Comparison of ENCODE assay signal across 20 cellular contexts in the genomic region with DNA sequence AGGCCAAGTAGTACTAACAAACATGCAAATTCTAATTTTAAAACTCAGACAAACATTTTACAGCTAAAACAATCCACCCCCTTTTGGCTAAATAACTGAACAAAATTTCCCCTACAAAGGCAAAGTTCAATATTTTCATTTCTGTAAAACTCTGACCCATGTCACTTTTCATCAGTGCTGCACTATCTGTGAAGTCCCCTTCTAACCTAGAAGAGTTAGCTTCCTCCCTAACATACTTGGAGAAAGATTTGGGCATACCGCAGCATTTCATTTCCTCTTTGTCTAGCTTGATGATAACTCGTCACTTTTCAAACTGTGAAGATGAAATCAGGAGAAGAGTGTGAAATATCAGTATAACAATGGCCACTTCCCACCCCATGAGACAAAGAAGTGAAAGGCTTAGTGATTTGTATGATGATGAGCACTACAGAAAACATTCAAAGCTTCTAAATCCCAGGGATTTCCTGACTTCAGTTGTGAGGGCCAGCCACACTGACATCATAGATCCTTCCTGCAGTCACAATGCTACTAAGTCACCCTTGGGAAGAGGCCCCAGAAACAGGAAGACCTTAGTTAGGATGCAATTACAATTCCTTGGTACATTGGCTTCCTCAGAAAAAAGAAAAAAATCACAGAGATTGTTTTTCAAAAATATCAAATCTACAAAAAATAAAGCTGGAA. TPM values are rescaled to one million over a fixed set of nuclear protein-coding genes. Genes with fewer than 3 reads are reported as not detected.
DNase-seq lines count a peak whose midpoint lies in the region; ATAC-seq, FAIRE-seq and TF ChIP-seq lines count a peak whose summit lies in the region.
"Had no signal": no experiment of that assay in that cellular context is flagged by ENCODE, and none has a peak within 500 bp of the region (broad histone marks: within the 10 kb centered on the region; RNA-seq: fewer than 3 reads in every experiment).

A gene with protein sequence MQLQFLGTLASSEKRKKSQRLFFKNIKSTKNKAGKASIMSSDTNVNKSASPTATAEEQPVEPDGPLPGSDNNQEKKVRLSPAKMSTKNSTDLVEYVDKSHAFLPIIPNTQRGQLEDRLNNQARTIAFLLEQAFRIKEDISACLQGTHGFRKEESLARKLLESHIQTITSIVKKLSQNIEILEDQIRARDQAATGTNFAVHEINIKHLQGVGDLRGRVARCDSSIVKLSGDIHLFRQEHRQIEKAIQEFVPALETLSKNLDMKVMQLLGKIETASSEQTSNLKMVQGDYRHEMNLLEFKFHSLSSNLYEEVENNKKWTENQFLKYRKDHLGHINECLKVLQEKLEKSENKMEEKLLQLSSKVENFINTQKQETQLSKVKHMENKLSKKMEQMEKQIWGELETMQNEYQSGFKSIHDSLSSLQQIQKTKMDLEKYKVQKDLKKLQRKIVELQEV (plus strand): TSS at position 555 of the 681 bp plus-strand sequence. CDS start 24 bp downstream, at position 579.

- H3K4me3 ChIP-seq in ACC112 (ENCODE audit: low read depth, low read length) (no peak within 1 kb of the TSS), astrocyte (ENCODE audit: insufficient read depth, low read depth, low read length) (no peak within 1 kb of the TSS)
- H3K4me3 ChIP-seq: cardiac muscle cell, left lung, skin epidermis had no signal

- peaks cover 0 to 13% (median 8%) of the 10 kb centered on the region in 3 experiments; a peak in 3 of 7 replicates for H3K36me3 Mint-ChIP-seq in H9 (ENCODE audit: insufficient read depth in 1 of 3, low read depth in 3 of 3)
- no peaks in the 10 kb centered on the region for H3K36me3 Mint-ChIP-seq in astrocyte (ENCODE audit: low read depth, unreplicated experiment)
- peaks cover 31% of the 10 kb centered on the region for H3K36me3 Mint-ChIP-seq in nephron progenitor cell (ENCODE audit: low read depth)
- H3K36me3 Mint-ChIP-seq: activated naive CD8-positive, alpha-beta T cell; stimulated activated memory B cell treated with anti-CD40 and anti-IgM and Interleukin-4, amounts not matched to agents 10 μg/mL and 1 μg/mL and 100 μg/mL, for 72 hours had no signal

- H3K23me2 ChIP-seq in H9 (ENCODE audit: insufficient read length, low read depth, low read length, poor library complexity, severe bottlenecking): no peaks in the 10 kb centered on the region

- no peak within 1 kb of the TSS for H3K23ac ChIP-seq in H9 (ENCODE audit: insufficient read length, low read depth, low read length)

- TF ChIP-seq POLR2A in GM12892 (IDR thresholded peaks at IDR 0.05; ENCODE audit: low read depth, low read length): no peak

- H3K79me2 ChIP-seq in ACC112 (ENCODE audit: control insufficient read depth, insufficient read depth, low read length, unreplicated experiment) (no peaks in the 10 kb centered on the region), H9 (ENCODE audit: insufficient read depth, low read length) (no peaks in the 10 kb centered on the region), astrocyte (ENCODE audit: insufficient read depth, low read length) (no peaks in the 10 kb centered on the region)

- H3K56ac ChIP-seq in H9 (ENCODE audit: insufficient read length, low read depth, low read length): no peak within 1 kb of the TSS

- H3K9ac ChIP-seq in H9 (ENCODE audit: extremely low read depth, insufficient read length, low read length): no peak within 1 kb of the TSS
- H3K9ac ChIP-seq in astrocyte (ENCODE audit: low read length): no peak within 1 kb of the TSS

- H2AFZ ChIP-seq in ACC112 (ENCODE audit: low read length, unreplicated experiment) (no peak within 1 kb of the TSS), H9 (ENCODE audit: low read length) (no peak within 1 kb of the TSS), astrocyte (ENCODE audit: low read depth, low read length) (peak within 1 kb of the TSS; percentile 32)

- H3K9me3 Mint-ChIP-seq in H9 (peaks cover 7 to 10% of the 10 kb centered on the region in 2 experiments; a peak in 2 of 5 replicates), astrocyte (ENCODE audit: unreplicated experiment) (peaks cover 2% of the 10 kb centered on the region), nephron progenitor cell (peaks cover 49% of the 10 kb centered on the region)

- no peak within 1 kb of the TSS for H3K4ac ChIP-seq in H9 (ENCODE audit: low read depth, low read length)

- no CpG with 5 or more reads among the region's 2 CpGs for WGBS in H9 (ENCODE audit: extremely low coverage, insufficient read length, low lambda C conversion rate)

- FAIRE-seq in astrocyte (lab: Jason Lieb, UNC) (no peak), GM12892 (lab: Jason Lieb, UNC) (no peak)
- FAIRE-seq: urothelium cell line had no signal

- no peak within 1 kb of the TSS for H4K5ac ChIP-seq in H9 (ENCODE audit: insufficient read length, low read depth, low read length)

- H4K8ac ChIP-seq in H9 (replicated peaks; ENCODE audit: insufficient read length, low read depth, low read length): no peak within 1 kb of the TSS

- ATAC-seq in HG03520 (IDR thresholded peaks at IDR 0.05; ENCODE audit: unreplicated experiment) (no peak), HG02885 (IDR thresholded peaks at IDR 0.05; ENCODE audit: poor library complexity, unreplicated experiment) (no peak)
- ATAC-seq: left lung; stimulated activated memory B cell treated with anti-CD40 and anti-IgM and Interleukin-4, amounts not matched to agents 10 μg/mL and 1 μg/mL and 100 μg/mL, for 72 hours had no signal

- H3K27ac ChIP-seq in ACC112 (ENCODE audit: low read depth, low read length): peak within 1 kb of the TSS; percentile 13; the same call in 1 of the 2 replicates
- no peak within 1 kb of the TSS for H3K27ac ChIP-seq in H9 (ENCODE audit: insufficient read length, low read depth, low read length)
- no peak within 1 kb of the TSS for H3K27ac ChIP-seq in astrocyte (ENCODE audit: low read depth, low read length)
- H3K27ac ChIP-seq: cardiac muscle cell, skin epidermis had no signal

- H3K27me3 Mint-ChIP-seq in H9 (ENCODE audit: low read depth) (no peaks in the 10 kb centered on the region), astrocyte (ENCODE audit: low read depth, unreplicated experiment) (no peaks in the 10 kb centered on the region), nephron progenitor cell (ENCODE audit: low read depth, poor library complexity) (peaks cover 7% of the 10 kb centered on the region)
- H3K27me3 Mint-ChIP-seq: stimulated activated memory B cell treated with anti-CD40 and anti-IgM and Interleukin-4, amounts not matched to agents 10 μg/mL and 1 μg/mL and 100 μg/mL, for 72 hours had no signal

- H3K4me1 ChIP-seq in ACC112 (ENCODE audit: control insufficient read depth, insufficient read depth, low read length, unreplicated experiment): no peaks in the 10 kb centered on the region
- H3K4me1 ChIP-seq in H9 (ENCODE audit: insufficient read depth, low read length): no peaks in the 10 kb centered on the region
- H3K4me1 ChIP-seq in astrocyte (ENCODE audit: insufficient read depth, low read length): no peaks in the 10 kb centered on the region
- H3K4me1 ChIP-seq: left lung had no signal

- no peak within 1 kb of the TSS for H4K91ac ChIP-seq in H9 (ENCODE audit: insufficient read length, low read depth, low read length)

- no peak within 1 kb of the TSS for H2BK120ac ChIP-seq in H9 (ENCODE audit: low read depth, low read length, poor library complexity, severe bottlenecking)

- H2BK5ac ChIP-seq in H9 (ENCODE audit: insufficient read length, low read length): no peak within 1 kb of the TSS

- H3K27me3 ChIP-seq in ACC112 (ENCODE audit: insufficient read depth, low read length) (no peaks in the 10 kb centered on the region), H9 (ENCODE audit: insufficient read depth, low read length) (no peaks in the 10 kb centered on the region), astrocyte (ENCODE audit: insufficient read depth, low read length) (no peaks in the 10 kb centered on the region)
- H3K27me3 ChIP-seq: cardiac muscle cell, left lung had no signal

- H3T11ph ChIP-seq in H9 (ENCODE audit: low read length): no peak within 1 kb of the TSS

- H3K27ac Mint-ChIP-seq in H9 (peak within 1 kb of the TSS in 2 of 3 experiments; percentile 25 to 78; a peak in 4 of 7 replicates), astrocyte (ENCODE audit: unreplicated experiment) (peak within 1 kb of the TSS; percentile 96), nephron progenitor cell (peak within 1 kb of the TSS; percentile 32)
- H3K27ac Mint-ChIP-seq: activated naive CD8-positive, alpha-beta T cell; stimulated activated memory B cell treated with anti-CD40 and anti-IgM and Interleukin-4, amounts not matched to agents 10 μg/mL and 1 μg/mL and 100 μg/mL, for 72 hours had no signal

- no peak within 1 kb of the TSS for H3K14ac ChIP-seq in H9 (ENCODE audit: insufficient read depth, low read length)

- no peak within 1 kb of the TSS for H2AK5ac ChIP-seq in H9 (ENCODE audit: insufficient read length, low read length)

- H3K4me1 Mint-ChIP-seq in H9 (peaks cover 19 to 26% of the 10 kb centered on the region in 2 experiments), astrocyte (ENCODE audit: low read depth, unreplicated experiment) (peaks cover 13% of the 10 kb centered on the region), nephron progenitor cell (peaks cover 19% of the 10 kb centered on the region)
- H3K4me1 Mint-ChIP-seq: stimulated activated memory B cell treated with anti-CD40 and anti-IgM and Interleukin-4, amounts not matched to agents 10 μg/mL and 1 μg/mL and 100 μg/mL, for 72 hours had no signal

- H3K4me2 ChIP-seq in H9 (ENCODE audit: insufficient read depth, insufficient read length, low read length): no peak within 1 kb of the TSS
- no peak within 1 kb of the TSS for H3K4me2 ChIP-seq in astrocyte (ENCODE audit: low read length)

- H3K9me3 ChIP-seq in H9 (ENCODE audit: control insufficient read depth, low read depth, low read length) (no peaks in the 10 kb centered on the region), astrocyte (ENCODE audit: insufficient read depth, low read depth, low read length) (no peaks in the 10 kb centered on the region)
- H3K9me3 ChIP-seq: left lung had no signal

- DNase-seq in H9 (no peak), astrocyte (ENCODE audit: low read depth) (peak; percentile 9), nephron progenitor cell (no peak), HuH-7 (ENCODE audit: low spot score) (no peak), GM12892 (ENCODE audit: insufficient read length) (no peak)
- DNase-seq: activated CD4-positive, alpha-beta T cell treated with anti-CD3 and anti-CD28 coated beads, Interleukin-2, amount 50 U/mL, for 1 hour; effector CD8-positive, alpha-beta T cell; KBM-7; left lung; NCI-H1417; NCI-H226; T-helper 9 cell had no signal

- H2BK12ac ChIP-seq in H9 (ENCODE audit: insufficient read length, low read depth, low read length): no peak within 1 kb of the TSS

- H3K4me3 Mint-ChIP-seq in H9 (no peak within 1 kb of the TSS; a peak in 1 of 5 replicates), astrocyte (ENCODE audit: unreplicated experiment) (no peak within 1 kb of the TSS), nephron progenitor cell (no peak within 1 kb of the TSS)
- H3K4me3 Mint-ChIP-seq: activated naive CD8-positive, alpha-beta T cell; stimulated activated memory B cell treated with anti-CD40 and anti-IgM and Interleukin-4, amounts not matched to agents 10 μg/mL and 1 μg/mL and 100 μg/mL, for 72 hours had no signal

- H2BK20ac ChIP-seq in H9 (ENCODE audit: low read depth, low read length, poor library complexity, severe bottlenecking): no peak within 1 kb of the TSS

- H3K36me3 ChIP-seq in ACC112 (ENCODE audit: insufficient read depth, low read length) (no peaks in the 10 kb centered on the region), astrocyte (ENCODE audit: insufficient read depth, low read length) (no peaks in the 10 kb centered on the region)
- H3K36me3 ChIP-seq: cardiac muscle cell, left lung had no signal

- H3K79me1 ChIP-seq in H9 (ENCODE audit: insufficient read depth, low read depth, low read length, poor library complexity, severe bottlenecking): no peaks in the 10 kb centered on the region

- TF ChIP-seq CTCF in H9 (conservative IDR thresholded peaks at IDR 0.05): no peak
- TF ChIP-seq CTCF in astrocyte (IDR thresholded peaks at IDR 0.05; ENCODE audit: insufficient read depth, low read depth, low read length): no peak
- no peak for TF ChIP-seq CTCF in nephron progenitor cell (IDR thresholded peaks at IDR 0.05)

- no peak within 1 kb of the TSS for H3K18ac ChIP-seq in H9 (ENCODE audit: insufficient read length, low read depth, low read length)

- H4K20me1 ChIP-seq in H9 (ENCODE audit: control insufficient read depth, insufficient read depth, insufficient read length): no peaks in the 10 kb centered on the region
- no peaks in the 10 kb centered on the region for H4K20me1 ChIP-seq in astrocyte (ENCODE audit: insufficient read depth, low read length)

- no peak within 1 kb of the TSS for H2BK15ac ChIP-seq in H9 (ENCODE audit: low read depth, low read length)

RNA-seq across cellular contexts. Expression of the gene that starts here (rescaled TPM):
- not detected in 2 replicates for total RNA-seq in H9 (2021)
- 0.52 and 0.67 TPM in 2 replicates for total RNA-seq in astrocyte
- polyA plus RNA-seq in GM12892 (2012; ENCODE audit: missing spikeins): not detected
- total RNA-seq: cardiac muscle cell had no signal
- polyA plus RNA-seq: cardiac muscle cell had no signal

Comparison
In these comparisons a context has a peak if more than half of its experiments do, and no peak if none do; other contexts are left out.
1. Peak in DNase-seq in astrocyte; RNA of the gene not detected or under 1 TPM.
2. H3K27ac Mint-ChIP-seq: peak in every context shown above with its lines; median percentile 96 in astrocyte; 52 in H9; 32 in nephron progenitor cell.